Comparison of ENCODE assay signal across 9 cellular contexts in the genomic region with DNA sequence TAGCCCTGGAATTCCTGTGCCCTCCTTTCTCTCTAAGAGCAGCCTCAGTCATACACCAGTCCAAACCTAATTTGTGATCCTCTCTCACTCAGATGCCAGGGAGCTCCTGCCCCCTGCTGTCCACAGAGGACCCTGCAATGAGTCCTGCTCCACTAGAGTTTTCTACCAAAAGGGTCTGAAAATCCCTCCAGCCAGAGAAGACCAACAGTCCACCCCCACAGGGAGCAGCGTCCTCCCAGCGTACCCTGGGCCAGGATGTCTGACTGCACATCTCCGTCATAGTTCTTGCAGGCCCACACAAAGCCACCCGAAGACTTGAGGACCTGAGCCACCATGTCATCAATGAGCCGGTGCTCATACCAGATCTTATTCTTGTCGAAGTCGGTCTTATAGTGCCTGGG. TPM values are rescaled to one million over a fixed set of nuclear protein-coding genes. Genes with fewer than 3 reads are reported as not detected.
A peak's percentile ranks its signal among the peaks of the same experiment; 100 is the strongest.
DNase-seq lines count a peak whose midpoint lies in the region; ATAC-seq and TF ChIP-seq lines count a peak whose summit lies in the region.
"Had no signal": no experiment of that assay in that cellular context is flagged by ENCODE, and none has a peak within 500 bp of the region (broad histone marks: within the 10 kb centered on the region; RNA-seq: fewer than 3 reads in every experiment).

No MANE protein-coding gene starts in this region.

- H3K27ac Mint-ChIP-seq in natural killer cell treated with Interleukin-12 subunit alpha and Interleukin-12 subunit beta and Interleukin-15 and Interleukin-18, amount 100 ng/mL, for 72 hours = peak overlapping the region; percentile 31 to 83

- H3K9me3 Mint-ChIP-seq in natural killer cell treated with Interleukin-12 subunit alpha and Interleukin-12 subunit beta and Interleukin-15 and Interleukin-18, amount 100 ng/mL, for 72 hours = no peaks in the 10 kb centered on the region

- H3K36me3 Mint-ChIP-seq in natural killer cell treated with Interleukin-12 subunit alpha and Interleukin-12 subunit beta and Interleukin-15 and Interleukin-18, amount 100 ng/mL, for 72 hours = no peaks in the 10 kb centered on the region

- peak; percentile 62 to 65 for ATAC-seq in natural killer cell treated with Interleukin-12 subunit alpha and Interleukin-12 subunit beta and Interleukin-15 and Interleukin-18, amount 100 ng/mL, for 72 hours
- no peak for ATAC-seq in HG03135 (IDR thresholded peaks at IDR 0.05; ENCODE audit: unreplicated experiment)

- H3K4me3 Mint-ChIP-seq in natural killer cell treated with Interleukin-12 subunit alpha and Interleukin-12 subunit beta and Interleukin-15 and Interleukin-18, amount 100 ng/mL, for 72 hours = no peak overlapping the region

- peaks cover 4 to 27% of the 10 kb centered on the region in 2 donors for H3K4me1 Mint-ChIP-seq in natural killer cell treated with Interleukin-12 subunit alpha and Interleukin-12 subunit beta and Interleukin-15 and Interleukin-18, amount 100 ng/mL, for 72 hours (ENCODE audit: low read depth in 2 of 2)

- in situ Hi-C loops in KBM-7 (cut with MboI; ENCODE audit: low pct_unique_long_range_greater_than_20kb, low sequenced_read_pairs) = loop anchor here (25.0 kb wide), 2 partner anchors 175 to 325 kb away; a partner anchor contains a TSS

- H3K27me3 Mint-ChIP-seq in natural killer cell treated with Interleukin-12 subunit alpha and Interleukin-12 subunit beta and Interleukin-15 and Interleukin-18, amount 100 ng/mL, for 72 hours = no peaks in the 10 kb centered on the region

- peak; percentile 82 for TF ChIP-seq CTCF in VCaP (conservative IDR thresholded peaks at IDR 0.05)

- no peak overlapping the region for H3K27ac ChIP-seq in VCaP
- H3K27ac ChIP-seq: BLaER1 had no signal

- DNase-seq in NCI-H1105 treated with DMSO at 0.1 percent for 48 hours (lab: John Stamatoyannopoulos, UW) (peak; percentile 2), NCI-H1105 (lab: John Stamatoyannopoulos, UW) (no peak), KBM-7 (peak; percentile 69), dermis blood vessel endothelial cell (peak; percentile 72), NCI-H2081 treated with DMSO at 0.1 percent for 48 hours (lab: John Stamatoyannopoulos, UW) (no peak)
- no peak for DNase-seq in natural killer cell treated with Interleukin-12 subunit alpha and Interleukin-12 subunit beta and Interleukin-15 and Interleukin-18, amount 100 ng/mL, for 72 hours (ENCODE audit: low spot score)

RNA-seq across cellular contexts. Expression of a gene that starts 15.4 kb away (rescaled TPM):
- 77.3 and 127 TPM in 2 replicates for total RNA-seq in dermis blood vessel endothelial cell
- 10 to 100 TPM; 94.3 to 96.4 TPM for total RNA-seq in natural killer cell treated with Interleukin-12 subunit alpha and Interleukin-12 subunit beta and Interleukin-15 and Interleukin-18, amount 100 ng/mL, for 72 hours

Comparison
In these comparisons a context has a peak if more than half of its experiments do, and no peak if none do; other contexts are left out.
1. DNase-seq: peak in NCI-H1105 treated with DMSO at 0.1 percent for 48 hours (single experiment), KBM-7 (single experiment) and dermis blood vessel endothelial cell (single experiment); none in NCI-H1105 (single experiment), natural killer cell treated with Interleukin-12 subunit alpha and Interleukin-12 subunit beta and Interleukin-15 and Interleukin-18, amount 100 ng/mL, for 72 hours (single experiment) and NCI-H2081 treated with DMSO at 0.1 percent for 48 hours (single experiment).